In the genomic region with DNA sequence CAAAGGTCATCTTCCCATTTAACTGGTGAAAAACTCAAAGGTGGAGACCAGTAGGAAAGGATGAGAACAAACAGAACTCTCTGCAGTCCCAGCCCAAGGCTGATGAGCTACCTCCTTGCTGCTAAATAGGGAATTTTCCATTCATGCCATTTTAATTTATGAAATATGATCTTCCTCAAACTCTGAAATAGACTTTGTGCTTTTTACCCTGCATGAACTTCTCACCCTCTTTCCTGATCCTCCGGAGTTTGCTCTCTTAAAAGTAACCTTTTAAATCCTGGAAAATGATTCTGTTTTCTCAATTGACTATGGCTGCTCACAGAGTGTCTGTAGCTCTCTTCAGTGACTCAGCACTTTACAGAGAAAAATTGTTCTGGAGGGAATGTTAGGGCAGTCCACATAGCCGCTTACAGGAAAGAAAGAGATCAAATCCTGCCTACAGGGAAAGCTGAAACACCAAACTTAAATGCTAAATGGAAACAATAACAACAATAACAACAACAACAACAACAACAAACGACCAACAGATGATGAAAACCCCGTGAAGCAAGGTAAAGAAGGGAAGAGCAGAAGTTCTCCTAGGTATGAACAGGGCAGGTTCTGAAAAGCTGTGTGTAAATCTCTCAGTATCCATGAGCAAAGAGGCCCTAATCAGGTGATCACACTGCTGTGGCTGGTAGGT, we compare ENCODE assay signal across 1 cellular context.
TF ChIP-seq lines count a peak whose summit lies in the region.

No MANE protein-coding gene starts in this region.

TF ChIP-seq in HepG2, 621 proteins besides CTCF, POLR2A, EP300 and RAD21 (continued from another document and continues in another):
- TF ChIP-seq, protein P1, sequence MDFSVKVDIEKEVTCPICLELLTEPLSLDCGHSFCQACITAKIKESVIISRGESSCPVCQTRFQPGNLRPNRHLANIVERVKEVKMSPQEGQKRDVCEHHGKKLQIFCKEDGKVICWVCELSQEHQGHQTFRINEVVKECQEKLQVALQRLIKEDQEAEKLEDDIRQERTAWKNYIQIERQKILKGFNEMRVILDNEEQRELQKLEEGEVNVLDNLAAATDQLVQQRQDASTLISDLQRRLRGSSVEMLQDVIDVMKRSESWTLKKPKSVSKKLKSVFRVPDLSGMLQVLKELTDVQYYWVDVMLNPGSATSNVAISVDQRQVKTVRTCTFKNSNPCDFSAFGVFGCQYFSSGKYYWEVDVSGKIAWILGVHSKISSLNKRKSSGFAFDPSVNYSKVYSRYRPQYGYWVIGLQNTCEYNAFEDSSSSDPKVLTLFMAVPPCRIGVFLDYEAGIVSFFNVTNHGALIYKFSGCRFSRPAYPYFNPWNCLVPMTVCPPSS (IDR thresholded peaks at IDR 0.05) = no peak
- peak; percentile 68 for TF ChIP-seq ZNF331 (CRISPR knock-in tag; IDR thresholded peaks at IDR 0.05)
- TF ChIP-seq, protein P2, sequence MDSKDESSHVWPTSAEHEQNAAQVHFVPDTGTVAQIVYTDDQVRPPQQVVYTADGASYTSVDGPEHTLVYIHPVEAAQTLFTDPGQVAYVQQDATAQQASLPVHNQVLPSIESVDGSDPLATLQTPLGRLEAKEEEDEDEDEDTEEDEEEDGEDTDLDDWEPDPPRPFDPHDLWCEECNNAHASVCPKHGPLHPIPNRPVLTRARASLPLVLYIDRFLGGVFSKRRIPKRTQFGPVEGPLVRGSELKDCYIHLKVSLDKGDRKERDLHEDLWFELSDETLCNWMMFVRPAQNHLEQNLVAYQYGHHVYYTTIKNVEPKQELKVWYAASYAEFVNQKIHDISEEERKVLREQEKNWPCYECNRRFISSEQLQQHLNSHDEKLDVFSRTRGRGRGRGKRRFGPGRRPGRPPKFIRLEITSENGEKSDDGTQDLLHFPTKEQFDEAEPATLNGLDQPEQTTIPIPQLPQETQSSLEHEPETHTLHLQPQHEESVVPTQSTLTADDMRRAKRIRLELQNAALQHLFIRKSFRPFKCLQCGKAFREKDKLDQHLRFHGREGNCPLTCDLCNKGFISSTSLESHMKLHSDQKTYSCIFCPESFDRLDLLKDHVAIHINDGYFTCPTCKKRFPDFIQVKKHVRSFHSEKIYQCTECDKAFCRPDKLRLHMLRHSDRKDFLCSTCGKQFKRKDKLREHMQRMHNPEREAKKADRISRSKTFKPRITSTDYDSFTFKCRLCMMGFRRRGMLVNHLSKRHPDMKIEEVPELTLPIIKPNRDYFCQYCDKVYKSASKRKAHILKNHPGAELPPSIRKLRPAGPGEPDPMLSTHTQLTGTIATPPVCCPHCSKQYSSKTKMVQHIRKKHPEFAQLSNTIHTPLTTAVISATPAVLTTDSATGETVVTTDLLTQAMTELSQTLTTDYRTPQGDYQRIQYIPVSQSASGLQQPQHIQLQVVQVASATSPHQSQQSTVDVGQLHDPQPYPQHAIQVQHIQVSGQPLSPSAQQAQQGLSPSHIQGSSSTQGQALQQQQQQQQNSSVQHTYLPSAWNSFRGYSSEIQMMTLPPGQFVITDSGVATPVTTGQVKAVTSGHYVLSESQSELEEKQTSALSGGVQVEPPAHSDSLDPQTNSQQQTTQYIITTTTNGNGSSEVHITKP (CRISPR knock-in tag; IDR thresholded peaks at IDR 0.05; ENCODE audit: low read depth) = no peak
- no peak for TF ChIP-seq NFKBIZ (CRISPR knock-in tag; IDR thresholded peaks at IDR 0.05)
- no peak for TF ChIP-seq ZFP82 (CRISPR knock-in tag; IDR thresholded peaks at IDR 0.05; ENCODE audit: borderline replicate concordance)
- TF ChIP-seq ZNF274 (CRISPR knock-in tag; IDR thresholded peaks at IDR 0.05) = no peak
- TF ChIP-seq KDM5B (CRISPR knock-in tag; IDR thresholded peaks at IDR 0.05; ENCODE audit: borderline replicate concordance) = no peak
- TF ChIP-seq, protein P3, sequence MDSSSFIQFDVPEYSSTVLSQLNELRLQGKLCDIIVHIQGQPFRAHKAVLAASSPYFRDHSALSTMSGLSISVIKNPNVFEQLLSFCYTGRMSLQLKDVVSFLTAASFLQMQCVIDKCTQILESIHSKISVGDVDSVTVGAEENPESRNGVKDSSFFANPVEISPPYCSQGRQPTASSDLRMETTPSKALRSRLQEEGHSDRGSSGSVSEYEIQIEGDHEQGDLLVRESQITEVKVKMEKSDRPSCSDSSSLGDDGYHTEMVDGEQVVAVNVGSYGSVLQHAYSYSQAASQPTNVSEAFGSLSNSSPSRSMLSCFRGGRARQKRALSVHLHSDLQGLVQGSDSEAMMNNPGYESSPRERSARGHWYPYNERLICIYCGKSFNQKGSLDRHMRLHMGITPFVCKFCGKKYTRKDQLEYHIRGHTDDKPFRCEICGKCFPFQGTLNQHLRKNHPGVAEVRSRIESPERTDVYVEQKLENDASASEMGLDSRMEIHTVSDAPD (CRISPR knock-in tag; IDR thresholded peaks at IDR 0.05) = peak; percentile 80; the same call in 1 of the 2 replicates
- TF ChIP-seq, protein P4, sequence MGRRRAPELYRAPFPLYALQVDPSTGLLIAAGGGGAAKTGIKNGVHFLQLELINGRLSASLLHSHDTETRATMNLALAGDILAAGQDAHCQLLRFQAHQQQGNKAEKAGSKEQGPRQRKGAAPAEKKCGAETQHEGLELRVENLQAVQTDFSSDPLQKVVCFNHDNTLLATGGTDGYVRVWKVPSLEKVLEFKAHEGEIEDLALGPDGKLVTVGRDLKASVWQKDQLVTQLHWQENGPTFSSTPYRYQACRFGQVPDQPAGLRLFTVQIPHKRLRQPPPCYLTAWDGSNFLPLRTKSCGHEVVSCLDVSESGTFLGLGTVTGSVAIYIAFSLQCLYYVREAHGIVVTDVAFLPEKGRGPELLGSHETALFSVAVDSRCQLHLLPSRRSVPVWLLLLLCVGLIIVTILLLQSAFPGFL (CRISPR knock-in tag; IDR thresholded peaks at IDR 0.05) = no peak
- TF ChIP-seq KDM5A (IDR thresholded peaks at IDR 0.05; ENCODE audit: borderline replicate concordance, low read length) = no peak
- TF ChIP-seq, protein P5, sequence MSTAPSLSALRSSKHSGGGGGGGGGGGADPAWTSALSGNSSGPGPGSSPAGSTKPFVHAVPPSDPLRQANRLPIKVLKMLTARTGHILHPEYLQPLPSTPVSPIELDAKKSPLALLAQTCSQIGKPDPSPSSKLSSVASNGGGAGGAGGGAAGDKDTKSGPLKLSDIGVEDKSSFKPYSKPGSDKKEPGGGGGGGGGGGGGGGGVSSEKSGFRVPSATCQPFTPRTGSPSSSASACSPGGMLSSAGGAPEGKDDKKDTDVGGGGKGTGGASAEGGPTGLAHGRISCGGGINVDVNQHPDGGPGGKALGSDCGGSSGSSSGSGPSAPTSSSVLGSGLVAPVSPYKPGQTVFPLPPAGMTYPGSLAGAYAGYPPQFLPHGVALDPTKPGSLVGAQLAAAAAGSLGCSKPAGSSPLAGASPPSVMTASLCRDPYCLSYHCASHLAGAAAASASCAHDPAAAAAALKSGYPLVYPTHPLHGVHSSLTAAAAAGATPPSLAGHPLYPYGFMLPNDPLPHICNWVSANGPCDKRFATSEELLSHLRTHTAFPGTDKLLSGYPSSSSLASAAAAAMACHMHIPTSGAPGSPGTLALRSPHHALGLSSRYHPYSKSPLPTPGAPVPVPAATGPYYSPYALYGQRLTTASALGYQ (CRISPR knock-in tag; IDR thresholded peaks at IDR 0.05) = peak; percentile 61; the same call in 1 of the 2 replicates
- TF ChIP-seq SOX13 (IDR thresholded peaks at IDR 0.05) = no peak
- TF ChIP-seq SOX13 (CRISPR knock-in tag; conservative IDR thresholded peaks at IDR 0.05 in 1 of 2, IDR thresholded peaks at IDR 0.05 in 1 of 2) = peak in 1 of 2 experiments; percentile 45; a peak in 1 of 4 replicates
- no peak for TF ChIP-seq EED (CRISPR knock-in tag; IDR thresholded peaks at IDR 0.05)
- TF ChIP-seq NCOA5 (CRISPR knock-in tag; IDR thresholded peaks at IDR 0.05) = no peak
- TF ChIP-seq, protein P6, sequence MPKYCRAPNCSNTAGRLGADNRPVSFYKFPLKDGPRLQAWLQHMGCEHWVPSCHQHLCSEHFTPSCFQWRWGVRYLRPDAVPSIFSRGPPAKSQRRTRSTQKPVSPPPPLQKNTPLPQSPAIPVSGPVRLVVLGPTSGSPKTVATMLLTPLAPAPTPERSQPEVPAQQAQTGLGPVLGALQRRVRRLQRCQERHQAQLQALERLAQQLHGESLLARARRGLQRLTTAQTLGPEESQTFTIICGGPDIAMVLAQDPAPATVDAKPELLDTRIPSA (CRISPR knock-in tag; IDR thresholded peaks at IDR 0.05; ENCODE audit: borderline replicate concordance) = no peak
- TF ChIP-seq, protein P7, sequence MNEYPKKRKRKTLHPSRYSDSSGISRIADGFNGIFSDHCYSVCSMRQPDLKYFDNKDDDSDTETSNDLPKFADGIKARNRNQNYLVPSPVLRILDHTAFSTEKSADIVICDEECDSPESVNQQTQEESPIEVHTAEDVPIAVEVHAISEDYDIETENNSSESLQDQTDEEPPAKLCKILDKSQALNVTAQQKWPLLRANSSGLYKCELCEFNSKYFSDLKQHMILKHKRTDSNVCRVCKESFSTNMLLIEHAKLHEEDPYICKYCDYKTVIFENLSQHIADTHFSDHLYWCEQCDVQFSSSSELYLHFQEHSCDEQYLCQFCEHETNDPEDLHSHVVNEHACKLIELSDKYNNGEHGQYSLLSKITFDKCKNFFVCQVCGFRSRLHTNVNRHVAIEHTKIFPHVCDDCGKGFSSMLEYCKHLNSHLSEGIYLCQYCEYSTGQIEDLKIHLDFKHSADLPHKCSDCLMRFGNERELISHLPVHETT (CRISPR knock-in tag; conservative IDR thresholded peaks at IDR 0.05) = no peak
- TF ChIP-seq IKZF1 (IDR thresholded peaks at IDR 0.05) = no peak
- TF ChIP-seq ZNF780A (CRISPR knock-in tag; IDR thresholded peaks at IDR 0.05) = no peak
- no peak for TF ChIP-seq ZIK1 (CRISPR knock-in tag; IDR thresholded peaks at IDR 0.05; ENCODE audit: borderline replicate concordance, low read depth)
- TF ChIP-seq, protein P8, sequence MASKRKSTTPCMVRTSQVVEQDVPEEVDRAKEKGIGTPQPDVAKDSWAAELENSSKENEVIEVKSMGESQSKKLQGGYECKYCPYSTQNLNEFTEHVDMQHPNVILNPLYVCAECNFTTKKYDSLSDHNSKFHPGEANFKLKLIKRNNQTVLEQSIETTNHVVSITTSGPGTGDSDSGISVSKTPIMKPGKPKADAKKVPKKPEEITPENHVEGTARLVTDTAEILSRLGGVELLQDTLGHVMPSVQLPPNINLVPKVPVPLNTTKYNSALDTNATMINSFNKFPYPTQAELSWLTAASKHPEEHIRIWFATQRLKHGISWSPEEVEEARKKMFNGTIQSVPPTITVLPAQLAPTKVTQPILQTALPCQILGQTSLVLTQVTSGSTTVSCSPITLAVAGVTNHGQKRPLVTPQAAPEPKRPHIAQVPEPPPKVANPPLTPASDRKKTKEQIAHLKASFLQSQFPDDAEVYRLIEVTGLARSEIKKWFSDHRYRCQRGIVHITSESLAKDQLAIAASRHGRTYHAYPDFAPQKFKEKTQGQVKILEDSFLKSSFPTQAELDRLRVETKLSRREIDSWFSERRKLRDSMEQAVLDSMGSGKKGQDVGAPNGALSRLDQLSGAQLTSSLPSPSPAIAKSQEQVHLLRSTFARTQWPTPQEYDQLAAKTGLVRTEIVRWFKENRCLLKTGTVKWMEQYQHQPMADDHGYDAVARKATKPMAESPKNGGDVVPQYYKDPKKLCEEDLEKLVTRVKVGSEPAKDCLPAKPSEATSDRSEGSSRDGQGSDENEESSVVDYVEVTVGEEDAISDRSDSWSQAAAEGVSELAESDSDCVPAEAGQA (IDR thresholded peaks at IDR 0.05; ENCODE audit: low read depth) = peak; percentile 16; the same call in 1 of the 2 replicates
- TF ChIP-seq, protein P8 (CRISPR knock-in tag; IDR thresholded peaks at IDR 0.05; ENCODE audit: borderline replicate concordance) = no peak
- TF ChIP-seq RARA (CRISPR knock-in tag; IDR thresholded peaks at IDR 0.05) = peak; percentile 93
- no peak for TF ChIP-seq FOSL1 (CRISPR knock-in tag; IDR thresholded peaks at IDR 0.05; ENCODE audit: borderline replicate concordance)
- no peak; the same call in 1 of the 2 replicates for TF ChIP-seq ZNF564 (CRISPR knock-in tag; IDR thresholded peaks at IDR 0.05)
- no peak for TF ChIP-seq PAX8 (CRISPR knock-in tag; IDR thresholded peaks at IDR 0.05; ENCODE audit: borderline replicate concordance)
- TF ChIP-seq, protein P9, sequence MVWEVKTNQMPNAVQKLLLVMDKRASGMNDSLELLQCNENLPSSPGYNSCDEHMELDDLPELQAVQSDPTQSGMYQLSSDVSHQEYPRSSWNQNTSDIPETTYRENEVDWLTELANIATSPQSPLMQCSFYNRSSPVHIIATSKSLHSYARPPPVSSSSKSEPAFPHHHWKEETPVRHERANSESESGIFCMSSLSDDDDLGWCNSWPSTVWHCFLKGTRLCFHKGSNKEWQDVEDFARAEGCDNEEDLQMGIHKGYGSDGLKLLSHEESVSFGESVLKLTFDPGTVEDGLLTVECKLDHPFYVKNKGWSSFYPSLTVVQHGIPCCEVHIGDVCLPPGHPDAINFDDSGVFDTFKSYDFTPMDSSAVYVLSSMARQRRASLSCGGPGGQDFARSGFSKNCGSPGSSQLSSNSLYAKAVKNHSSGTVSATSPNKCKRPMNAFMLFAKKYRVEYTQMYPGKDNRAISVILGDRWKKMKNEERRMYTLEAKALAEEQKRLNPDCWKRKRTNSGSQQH (CRISPR knock-in tag; IDR thresholded peaks at IDR 0.05; ENCODE audit: low read depth) = peak; percentile 71; the same call in 1 of the 2 replicates
- TF ChIP-seq, protein P10, sequence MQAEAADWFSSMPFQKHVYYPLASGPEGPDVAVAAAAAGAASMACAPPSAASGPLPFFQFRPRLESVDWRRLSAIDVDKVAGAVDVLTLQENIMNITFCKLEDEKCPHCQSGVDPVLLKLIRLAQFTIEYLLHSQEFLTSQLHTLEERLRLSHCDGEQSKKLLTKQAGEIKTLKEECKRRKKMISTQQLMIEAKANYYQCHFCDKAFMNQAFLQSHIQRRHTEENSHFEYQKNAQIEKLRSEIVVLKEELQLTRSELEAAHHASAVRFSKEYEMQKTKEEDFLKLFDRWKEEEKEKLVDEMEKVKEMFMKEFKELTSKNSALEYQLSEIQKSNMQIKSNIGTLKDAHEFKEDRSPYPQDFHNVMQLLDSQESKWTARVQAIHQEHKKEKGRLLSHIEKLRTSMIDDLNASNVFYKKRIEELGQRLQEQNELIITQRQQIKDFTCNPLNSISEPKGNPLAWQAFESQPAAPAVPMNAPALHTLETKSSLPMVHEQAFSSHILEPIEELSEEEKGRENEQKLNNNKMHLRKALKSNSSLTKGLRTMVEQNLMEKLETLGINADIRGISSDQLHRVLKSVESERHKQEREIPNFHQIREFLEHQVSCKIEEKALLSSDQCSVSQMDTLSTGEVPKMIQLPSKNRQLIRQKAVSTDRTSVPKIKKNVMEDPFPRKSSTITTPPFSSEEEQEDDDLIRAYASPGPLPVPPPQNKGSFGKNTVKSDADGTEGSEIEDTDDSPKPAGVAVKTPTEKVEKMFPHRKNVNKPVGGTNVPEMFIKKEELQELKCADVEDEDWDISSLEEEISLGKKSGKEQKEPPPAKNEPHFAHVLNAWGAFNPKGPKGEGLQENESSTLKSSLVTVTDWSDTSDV (CRISPR knock-in tag; IDR thresholded peaks at IDR 0.05) = no peak
- TF ChIP-seq RBFOX2 (IDR thresholded peaks at IDR 0.05; ENCODE audit: low read depth, low read length) = 0 out of 2 replicates have a peak, but pooled peaks have one; percentile 15
